ENCODE assay signal across 1 cellular context in genomic region chr21:46182548-46183336, GRCh38.
TF ChIP-seq lines count a peak whose summit lies in the region.

No MANE protein-coding gene starts in this region.

TF ChIP-seq in GM23338, 12 proteins besides CTCF, POLR2A, EP300 and RAD21 (continued from another document):
- TF ChIP-seq, protein P1, sequence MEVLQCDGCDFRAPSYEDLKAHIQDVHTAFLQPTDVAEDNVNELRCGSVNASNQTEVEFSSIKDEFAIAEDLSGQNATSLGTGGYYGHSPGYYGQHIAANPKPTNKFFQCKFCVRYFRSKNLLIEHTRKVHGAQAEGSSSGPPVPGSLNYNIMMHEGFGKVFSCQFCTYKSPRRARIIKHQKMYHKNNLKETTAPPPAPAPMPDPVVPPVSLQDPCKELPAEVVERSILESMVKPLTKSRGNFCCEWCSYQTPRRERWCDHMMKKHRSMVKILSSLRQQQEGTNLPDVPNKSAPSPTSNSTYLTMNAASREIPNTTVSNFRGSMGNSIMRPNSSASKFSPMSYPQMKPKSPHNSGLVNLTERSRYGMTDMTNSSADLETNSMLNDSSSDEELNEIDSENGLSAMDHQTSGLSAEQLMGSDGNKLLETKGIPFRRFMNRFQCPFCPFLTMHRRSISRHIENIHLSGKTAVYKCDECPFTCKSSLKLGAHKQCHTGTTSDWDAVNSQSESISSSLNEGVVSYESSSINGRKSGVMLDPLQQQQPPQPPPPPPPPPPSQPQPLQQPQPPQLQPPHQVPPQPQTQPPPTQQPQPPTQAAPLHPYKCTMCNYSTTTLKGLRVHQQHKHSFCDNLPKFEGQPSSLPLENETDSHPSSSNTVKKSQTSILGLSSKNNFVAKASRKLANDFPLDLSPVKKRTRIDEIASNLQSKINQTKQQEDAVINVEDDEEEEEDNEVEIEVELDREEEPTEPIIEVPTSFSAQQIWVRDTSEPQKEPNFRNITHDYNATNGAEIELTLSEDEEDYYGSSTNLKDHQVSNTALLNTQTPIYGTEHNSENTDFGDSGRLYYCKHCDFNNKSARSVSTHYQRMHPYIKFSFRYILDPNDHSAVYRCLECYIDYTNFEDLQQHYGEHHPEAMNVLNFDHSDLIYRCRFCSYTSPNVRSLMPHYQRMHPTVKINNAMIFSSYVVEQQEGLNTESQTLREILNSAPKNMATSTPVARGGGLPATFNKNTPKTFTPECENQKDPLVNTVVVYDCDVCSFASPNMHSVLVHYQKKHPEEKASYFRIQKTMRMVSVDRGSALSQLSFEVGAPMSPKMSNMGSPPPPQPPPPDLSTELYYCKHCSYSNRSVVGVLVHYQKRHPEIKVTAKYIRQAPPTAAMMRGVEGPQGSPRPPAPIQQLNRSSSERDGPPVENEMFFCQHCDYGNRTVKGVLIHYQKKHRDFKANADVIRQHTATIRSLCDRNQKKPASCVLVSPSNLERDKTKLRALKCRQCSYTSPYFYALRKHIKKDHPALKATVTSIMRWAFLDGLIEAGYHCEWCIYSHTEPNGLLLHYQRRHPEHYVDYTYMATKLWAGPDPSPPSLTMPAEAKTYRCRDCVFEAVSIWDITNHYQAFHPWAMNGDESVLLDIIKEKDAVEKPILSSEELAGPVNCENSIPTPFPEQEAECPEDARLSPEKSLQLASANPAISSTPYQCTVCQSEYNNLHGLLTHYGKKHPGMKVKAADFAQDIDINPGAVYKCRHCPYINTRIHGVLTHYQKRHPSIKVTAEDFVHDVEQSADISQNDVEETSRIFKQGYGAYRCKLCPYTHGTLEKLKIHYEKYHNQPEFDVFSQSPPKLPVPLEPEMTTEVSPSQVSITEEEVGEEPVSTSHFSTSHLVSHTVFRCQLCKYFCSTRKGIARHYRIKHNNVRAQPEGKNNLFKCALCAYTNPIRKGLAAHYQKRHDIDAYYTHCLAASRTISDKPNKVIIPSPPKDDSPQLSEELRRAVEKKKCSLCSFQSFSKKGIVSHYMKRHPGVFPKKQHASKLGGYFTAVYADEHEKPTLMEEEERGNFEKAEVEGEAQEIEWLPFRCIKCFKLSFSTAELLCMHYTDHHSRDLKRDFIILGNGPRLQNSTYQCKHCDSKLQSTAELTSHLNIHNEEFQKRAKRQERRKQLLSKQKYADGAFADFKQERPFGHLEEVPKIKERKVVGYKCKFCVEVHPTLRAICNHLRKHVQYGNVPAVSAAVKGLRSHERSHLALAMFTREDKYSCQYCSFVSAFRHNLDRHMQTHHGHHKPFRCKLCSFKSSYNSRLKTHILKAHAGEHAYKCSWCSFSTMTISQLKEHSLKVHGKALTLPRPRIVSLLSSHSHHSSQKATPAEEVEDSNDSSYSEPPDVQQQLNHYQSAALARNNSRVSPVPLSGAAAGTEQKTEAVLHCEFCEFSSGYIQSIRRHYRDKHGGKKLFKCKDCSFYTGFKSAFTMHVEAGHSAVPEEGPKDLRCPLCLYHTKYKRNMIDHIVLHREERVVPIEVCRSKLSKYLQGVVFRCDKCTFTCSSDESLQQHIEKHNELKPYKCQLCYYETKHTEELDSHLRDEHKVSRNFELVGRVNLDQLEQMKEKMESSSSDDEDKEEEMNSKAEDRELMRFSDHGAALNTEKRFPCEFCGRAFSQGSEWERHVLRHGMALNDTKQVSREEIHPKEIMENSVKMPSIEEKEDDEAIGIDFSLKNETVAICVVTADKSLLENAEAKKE (CRISPR knock-in tag; IDR thresholded peaks at IDR 0.05), result no peak
- TF ChIP-seq POLR2AphosphoS5 (IDR thresholded peaks at IDR 0.05; ENCODE audit: low read depth) (no peak), JUNB (IDR thresholded peaks at IDR 0.05; ENCODE audit: unreplicated experiment) (no peak), EZH2 (IDR thresholded peaks at IDR 0.05; ENCODE audit: low read depth, unreplicated experiment) (no peak), ZNF331 (CRISPR knock-in tag; IDR thresholded peaks at IDR 0.05; ENCODE audit: low read depth) (no peak), CREB1 (CRISPR knock-in tag; IDR thresholded peaks at IDR 0.05; ENCODE audit: low read depth) (no peak), STAT1 (IDR thresholded peaks at IDR 0.05; ENCODE audit: unreplicated experiment) (no peak), EZH2phosphoT487 (IDR thresholded peaks at IDR 0.05; ENCODE audit: unreplicated experiment) (no peak)
- TF ChIP-seq, protein P2, sequence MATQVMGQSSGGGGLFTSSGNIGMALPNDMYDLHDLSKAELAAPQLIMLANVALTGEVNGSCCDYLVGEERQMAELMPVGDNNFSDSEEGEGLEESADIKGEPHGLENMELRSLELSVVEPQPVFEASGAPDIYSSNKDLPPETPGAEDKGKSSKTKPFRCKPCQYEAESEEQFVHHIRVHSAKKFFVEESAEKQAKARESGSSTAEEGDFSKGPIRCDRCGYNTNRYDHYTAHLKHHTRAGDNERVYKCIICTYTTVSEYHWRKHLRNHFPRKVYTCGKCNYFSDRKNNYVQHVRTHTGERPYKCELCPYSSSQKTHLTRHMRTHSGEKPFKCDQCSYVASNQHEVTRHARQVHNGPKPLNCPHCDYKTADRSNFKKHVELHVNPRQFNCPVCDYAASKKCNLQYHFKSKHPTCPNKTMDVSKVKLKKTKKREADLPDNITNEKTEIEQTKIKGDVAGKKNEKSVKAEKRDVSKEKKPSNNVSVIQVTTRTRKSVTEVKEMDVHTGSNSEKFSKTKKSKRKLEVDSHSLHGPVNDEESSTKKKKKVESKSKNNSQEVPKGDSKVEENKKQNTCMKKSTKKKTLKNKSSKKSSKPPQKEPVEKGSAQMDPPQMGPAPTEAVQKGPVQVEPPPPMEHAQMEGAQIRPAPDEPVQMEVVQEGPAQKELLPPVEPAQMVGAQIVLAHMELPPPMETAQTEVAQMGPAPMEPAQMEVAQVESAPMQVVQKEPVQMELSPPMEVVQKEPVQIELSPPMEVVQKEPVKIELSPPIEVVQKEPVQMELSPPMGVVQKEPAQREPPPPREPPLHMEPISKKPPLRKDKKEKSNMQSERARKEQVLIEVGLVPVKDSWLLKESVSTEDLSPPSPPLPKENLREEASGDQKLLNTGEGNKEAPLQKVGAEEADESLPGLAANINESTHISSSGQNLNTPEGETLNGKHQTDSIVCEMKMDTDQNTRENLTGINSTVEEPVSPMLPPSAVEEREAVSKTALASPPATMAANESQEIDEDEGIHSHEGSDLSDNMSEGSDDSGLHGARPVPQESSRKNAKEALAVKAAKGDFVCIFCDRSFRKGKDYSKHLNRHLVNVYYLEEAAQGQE (IDR thresholded peaks at IDR 0.05; ENCODE audit: unreplicated experiment), result no peak
TF ChIP-seq in GM23338: peak in this region for 0.
